15 cellular contexts compared by ENCODE assay signal in the genomic region with DNA sequence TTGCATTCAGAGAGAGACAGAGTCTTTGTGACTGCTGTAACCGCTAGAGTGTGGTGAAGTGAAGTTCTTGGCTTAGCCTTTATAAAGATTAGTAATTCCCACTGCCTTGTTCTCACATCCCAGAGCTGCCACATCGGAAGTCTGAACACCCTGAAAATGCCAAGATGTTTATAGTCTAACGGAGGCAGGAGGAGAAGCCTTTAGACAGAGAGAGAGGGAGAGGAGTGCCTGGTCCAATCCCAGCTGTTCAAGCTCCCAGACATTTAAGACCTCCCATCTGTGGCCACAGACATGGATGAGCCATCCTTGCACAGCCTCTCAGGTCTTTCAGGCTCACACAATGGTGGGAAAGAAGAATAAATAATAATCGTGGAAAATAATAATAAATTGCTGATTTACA.
"Had no signal": no experiment of that assay in that cellular context is flagged by ENCODE, and none has a peak within 500 bp of the region (broad histone marks: within the 10 kb centered on the region; RNA-seq: fewer than 3 reads in every experiment).

No MANE protein-coding gene starts in this region.

- H3K4me3 ChIP-seq: psoas muscle, sigmoid colon, suprapubic skin had no signal

- H3K36me3 ChIP-seq: sigmoid colon, suprapubic skin had no signal

- H3K4me1 ChIP-seq: psoas muscle, sigmoid colon, suprapubic skin had no signal

- H3K27me3 ChIP-seq: sigmoid colon, suprapubic skin had no signal

- H3K9me3 ChIP-seq: psoas muscle, sigmoid colon, suprapubic skin had no signal

- H3K27ac ChIP-seq: psoas muscle, sigmoid colon, suprapubic skin had no signal

- DNase-seq: activated CD4-positive, alpha-beta T cell treated with anti-CD3 and anti-CD28 coated beads for 1 hour; activated CD4-positive, alpha-beta T cell treated with anti-CD3 and anti-CD28 coated beads, Interleukin-2, amount 50 U/mL, for 48 hours; activated CD8-positive, alpha-beta memory T cell treated with anti-CD3 and anti-CD28 coated beads, Interleukin-2, amount 10 ng/mL, durations not matched to agents 7 days and 5 days; activated gamma-delta T cell; activated T-cell treated with anti-CD3 and anti-CD28 coated beads, Interleukin-2, amount 50 U/mL, for 48 hours; amygdala; dermis blood vessel endothelial cell; left cardiac atrium; mammary epithelial cell; natural killer cell; psoas muscle; sigmoid colon; stimulated activated CD4-positive, alpha-beta T cell treated with anti-CD3 and anti-CD28 coated beads, Interleukin-2, amount 100 ng/mL, for 24 hours; stimulated activated naive CD4-positive, alpha-beta T cell treated with Interleukin-2 at 50 U/mL for 16 hours had no signal
